ENCODE assay signal across 1 cellular context in the genomic region with DNA sequence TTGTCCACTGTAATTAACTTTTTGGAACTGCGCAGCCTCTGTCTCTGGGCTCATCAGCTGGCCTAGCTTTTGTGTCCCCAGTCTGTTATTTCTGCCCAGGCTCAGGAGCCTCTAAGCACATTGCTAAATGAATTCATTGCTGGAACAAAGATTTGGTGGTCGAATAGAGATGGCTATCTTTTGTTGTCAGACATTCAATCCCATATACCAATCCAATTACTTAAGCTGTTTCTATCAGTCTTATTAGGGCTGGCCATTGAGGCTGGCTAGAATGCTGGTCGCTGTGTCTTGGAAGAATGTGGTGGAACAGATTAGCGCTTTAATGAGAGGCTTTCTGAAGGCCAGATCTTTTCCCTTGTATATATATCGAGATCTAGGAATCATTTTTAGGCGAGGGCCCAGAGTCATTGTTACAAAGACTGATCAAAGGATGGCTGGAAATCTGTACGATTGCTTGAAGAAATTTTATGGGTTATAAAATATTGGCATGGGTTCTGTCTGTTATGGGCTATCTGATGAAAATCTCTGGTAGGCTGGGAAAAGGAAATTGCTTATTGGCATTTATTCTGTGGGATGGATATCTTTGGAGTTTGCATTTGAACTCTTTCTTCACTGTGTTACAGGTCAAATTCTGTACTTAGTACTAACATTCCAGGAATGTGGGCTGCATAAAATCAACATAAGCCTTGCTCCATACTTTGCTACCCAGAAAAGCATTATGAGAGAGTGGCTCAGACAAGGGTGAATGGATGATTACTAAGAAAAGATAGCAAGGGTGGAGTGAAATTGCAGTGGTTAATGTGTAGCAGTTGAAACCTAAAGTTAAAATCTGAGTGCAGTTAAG.
A peak's percentile ranks its signal among the peaks of the same experiment; 100 is the strongest.
TF ChIP-seq lines count a peak whose summit lies in the region.

No MANE protein-coding gene starts in this region.

TF ChIP-seq in HepG2, 621 proteins besides CTCF, POLR2A, EP300 and RAD21 (continued from another document and continues in another):
- TF ChIP-seq, protein P1, sequence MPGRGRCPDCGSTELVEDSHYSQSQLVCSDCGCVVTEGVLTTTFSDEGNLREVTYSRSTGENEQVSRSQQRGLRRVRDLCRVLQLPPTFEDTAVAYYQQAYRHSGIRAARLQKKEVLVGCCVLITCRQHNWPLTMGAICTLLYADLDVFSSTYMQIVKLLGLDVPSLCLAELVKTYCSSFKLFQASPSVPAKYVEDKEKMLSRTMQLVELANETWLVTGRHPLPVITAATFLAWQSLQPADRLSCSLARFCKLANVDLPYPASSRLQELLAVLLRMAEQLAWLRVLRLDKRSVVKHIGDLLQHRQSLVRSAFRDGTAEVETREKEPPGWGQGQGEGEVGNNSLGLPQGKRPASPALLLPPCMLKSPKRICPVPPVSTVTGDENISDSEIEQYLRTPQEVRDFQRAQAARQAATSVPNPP (CRISPR knock-in tag; IDR thresholded peaks at IDR 0.05) = no peak
- TF ChIP-seq ERF (CRISPR knock-in tag; IDR thresholded peaks at IDR 0.05) = peak; percentile 90
- no peak for TF ChIP-seq JUN (CRISPR knock-in tag; IDR thresholded peaks at IDR 0.05)
- TF ChIP-seq ARNT (IDR thresholded peaks at IDR 0.05) = no peak
- 0 out of 2 replicates have a peak, but pooled peaks have one; percentile 51 for TF ChIP-seq MIER2 (CRISPR knock-in tag; IDR thresholded peaks at IDR 0.05)
- TF ChIP-seq, protein P2, sequence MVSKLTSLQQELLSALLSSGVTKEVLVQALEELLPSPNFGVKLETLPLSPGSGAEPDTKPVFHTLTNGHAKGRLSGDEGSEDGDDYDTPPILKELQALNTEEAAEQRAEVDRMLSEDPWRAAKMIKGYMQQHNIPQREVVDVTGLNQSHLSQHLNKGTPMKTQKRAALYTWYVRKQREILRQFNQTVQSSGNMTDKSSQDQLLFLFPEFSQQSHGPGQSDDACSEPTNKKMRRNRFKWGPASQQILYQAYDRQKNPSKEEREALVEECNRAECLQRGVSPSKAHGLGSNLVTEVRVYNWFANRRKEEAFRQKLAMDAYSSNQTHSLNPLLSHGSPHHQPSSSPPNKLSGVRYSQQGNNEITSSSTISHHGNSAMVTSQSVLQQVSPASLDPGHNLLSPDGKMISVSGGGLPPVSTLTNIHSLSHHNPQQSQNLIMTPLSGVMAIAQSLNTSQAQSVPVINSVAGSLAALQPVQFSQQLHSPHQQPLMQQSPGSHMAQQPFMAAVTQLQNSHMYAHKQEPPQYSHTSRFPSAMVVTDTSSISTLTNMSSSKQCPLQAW (CRISPR knock-in tag; IDR thresholded peaks at IDR 0.05) = peak; percentile 77; the same call in 1 of the 2 replicates
- TF ChIP-seq TBX2 (CRISPR knock-in tag; IDR thresholded peaks at IDR 0.05; ENCODE audit: borderline replicate concordance) = peak; percentile 68
- no peak for TF ChIP-seq TP53 (CRISPR knock-in tag; conservative IDR thresholded peaks at IDR 0.05)
- no peak for TF ChIP-seq RBM39 (IDR thresholded peaks at IDR 0.05; ENCODE audit: low read depth, low read length, poor library complexity, severe bottlenecking)
- TF ChIP-seq, protein P3, sequence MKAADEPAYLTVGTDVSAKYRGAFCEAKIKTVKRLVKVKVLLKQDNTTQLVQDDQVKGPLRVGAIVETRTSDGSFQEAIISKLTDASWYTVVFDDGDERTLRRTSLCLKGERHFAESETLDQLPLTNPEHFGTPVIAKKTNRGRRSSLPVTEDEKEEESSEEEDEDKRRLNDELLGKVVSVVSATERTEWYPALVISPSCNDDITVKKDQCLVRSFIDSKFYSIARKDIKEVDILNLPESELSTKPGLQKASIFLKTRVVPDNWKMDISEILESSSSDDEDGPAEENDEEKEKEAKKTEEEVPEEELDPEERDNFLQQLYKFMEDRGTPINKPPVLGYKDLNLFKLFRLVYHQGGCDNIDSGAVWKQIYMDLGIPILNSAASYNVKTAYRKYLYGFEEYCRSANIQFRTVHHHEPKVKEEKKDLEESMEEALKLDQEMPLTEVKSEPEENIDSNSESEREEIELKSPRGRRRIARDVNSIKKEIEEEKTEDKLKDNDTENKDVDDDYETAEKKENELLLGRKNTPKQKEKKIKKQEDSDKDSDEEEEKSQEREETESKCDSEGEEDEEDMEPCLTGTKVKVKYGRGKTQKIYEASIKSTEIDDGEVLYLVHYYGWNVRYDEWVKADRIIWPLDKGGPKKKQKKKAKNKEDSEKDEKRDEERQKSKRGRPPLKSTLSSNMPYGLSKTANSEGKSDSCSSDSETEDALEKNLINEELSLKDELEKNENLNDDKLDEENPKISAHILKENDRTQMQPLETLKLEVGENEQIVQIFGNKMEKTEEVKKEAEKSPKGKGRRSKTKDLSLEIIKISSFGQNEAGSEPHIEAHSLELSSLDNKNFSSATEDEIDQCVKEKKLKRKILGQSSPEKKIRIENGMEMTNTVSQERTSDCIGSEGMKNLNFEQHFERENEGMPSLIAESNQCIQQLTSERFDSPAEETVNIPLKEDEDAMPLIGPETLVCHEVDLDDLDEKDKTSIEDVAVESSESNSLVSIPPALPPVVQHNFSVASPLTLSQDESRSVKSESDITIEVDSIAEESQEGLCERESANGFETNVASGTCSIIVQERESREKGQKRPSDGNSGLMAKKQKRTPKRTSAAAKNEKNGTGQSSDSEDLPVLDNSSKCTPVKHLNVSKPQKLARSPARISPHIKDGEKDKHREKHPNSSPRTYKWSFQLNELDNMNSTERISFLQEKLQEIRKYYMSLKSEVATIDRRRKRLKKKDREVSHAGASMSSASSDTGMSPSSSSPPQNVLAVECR (CRISPR knock-in tag; IDR thresholded peaks at IDR 0.05; ENCODE audit: borderline replicate concordance) = peak; percentile 9; the same call in 1 of the 2 replicates
- TF ChIP-seq HNRNPH1 (optimal IDR thresholded peaks at IDR 0.05; ENCODE audit: low read depth, low read length) = no peak
- TF ChIP-seq ZMYM2 (CRISPR knock-in tag; IDR thresholded peaks at IDR 0.05) = peak; percentile 77; the same call in 1 of the 2 replicates
- TF ChIP-seq, protein P4, sequence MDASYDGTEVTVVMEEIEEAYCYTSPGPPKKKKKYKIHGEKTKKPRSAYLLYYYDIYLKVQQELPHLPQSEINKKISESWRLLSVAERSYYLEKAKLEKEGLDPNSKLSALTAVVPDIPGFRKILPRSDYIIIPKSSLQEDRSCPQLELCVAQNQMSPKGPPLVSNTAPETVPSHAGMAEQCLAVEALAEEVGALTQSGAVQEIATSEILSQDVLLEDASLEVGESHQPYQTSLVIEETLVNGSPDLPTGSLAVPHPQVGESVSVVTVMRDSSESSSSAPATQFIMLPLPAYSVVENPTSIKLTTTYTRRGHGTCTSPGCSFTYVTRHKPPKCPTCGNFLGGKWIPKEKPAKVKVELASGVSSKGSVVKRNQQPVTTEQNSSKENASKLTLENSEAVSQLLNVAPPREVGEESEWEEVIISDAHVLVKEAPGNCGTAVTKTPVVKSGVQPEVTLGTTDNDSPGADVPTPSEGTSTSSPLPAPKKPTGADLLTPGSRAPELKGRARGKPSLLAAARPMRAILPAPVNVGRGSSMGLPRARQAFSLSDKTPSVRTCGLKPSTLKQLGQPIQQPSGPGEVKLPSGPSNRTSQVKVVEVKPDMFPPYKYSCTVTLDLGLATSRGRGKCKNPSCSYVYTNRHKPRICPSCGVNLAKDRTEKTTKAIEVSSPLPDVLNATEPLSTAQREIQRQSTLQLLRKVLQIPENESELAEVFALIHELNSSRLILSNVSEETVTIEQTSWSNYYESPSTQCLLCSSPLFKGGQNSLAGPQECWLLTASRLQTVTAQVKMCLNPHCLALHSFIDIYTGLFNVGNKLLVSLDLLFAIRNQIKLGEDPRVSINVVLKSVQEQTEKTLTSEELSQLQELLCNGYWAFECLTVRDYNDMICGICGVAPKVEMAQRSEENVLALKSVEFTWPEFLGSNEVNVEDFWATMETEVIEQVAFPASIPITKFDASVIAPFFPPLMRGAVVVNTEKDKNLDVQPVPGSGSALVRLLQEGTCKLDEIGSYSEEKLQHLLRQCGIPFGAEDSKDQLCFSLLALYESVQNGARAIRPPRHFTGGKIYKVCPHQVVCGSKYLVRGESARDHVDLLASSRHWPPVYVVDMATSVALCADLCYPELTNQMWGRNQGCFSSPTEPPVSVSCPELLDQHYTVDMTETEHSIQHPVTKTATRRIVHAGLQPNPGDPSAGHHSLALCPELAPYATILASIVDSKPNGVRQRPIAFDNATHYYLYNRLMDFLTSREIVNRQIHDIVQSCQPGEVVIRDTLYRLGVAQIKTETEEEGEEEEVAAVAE (CRISPR knock-in tag; IDR thresholded peaks at IDR 0.05; ENCODE audit: borderline replicate concordance) = peak; percentile 52
- peak; percentile 76 to 95 for TF ChIP-seq MAFK (conservative IDR thresholded peaks at IDR 0.05 in 1 of 2, IDR thresholded peaks at IDR 0.05 in 1 of 2; ENCODE audit: low read length in 2 of 2)
- TF ChIP-seq NCOA2 (CRISPR knock-in tag; IDR thresholded peaks at IDR 0.05) = peak; percentile 98
- TF ChIP-seq, protein P5, sequence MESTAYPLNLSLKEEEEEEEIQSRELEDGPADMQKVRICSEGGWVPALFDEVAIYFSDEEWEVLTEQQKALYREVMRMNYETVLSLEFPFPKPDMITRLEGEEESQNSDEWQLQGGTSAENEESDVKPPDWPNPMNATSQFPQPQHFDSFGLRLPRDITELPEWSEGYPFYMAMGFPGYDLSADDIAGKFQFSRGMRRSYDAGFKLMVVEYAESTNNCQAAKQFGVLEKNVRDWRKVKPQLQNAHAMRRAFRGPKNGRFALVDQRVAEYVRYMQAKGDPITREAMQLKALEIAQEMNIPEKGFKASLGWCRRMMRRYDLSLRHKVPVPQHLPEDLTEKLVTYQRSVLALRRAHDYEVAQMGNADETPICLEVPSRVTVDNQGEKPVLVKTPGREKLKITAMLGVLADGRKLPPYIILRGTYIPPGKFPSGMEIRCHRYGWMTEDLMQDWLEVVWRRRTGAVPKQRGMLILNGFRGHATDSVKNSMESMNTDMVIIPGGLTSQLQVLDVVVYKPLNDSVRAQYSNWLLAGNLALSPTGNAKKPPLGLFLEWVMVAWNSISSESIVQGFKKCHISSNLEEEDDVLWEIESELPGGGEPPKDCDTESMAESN (CRISPR knock-in tag; conservative IDR thresholded peaks at IDR 0.05) = peak; percentile 82
- TF ChIP-seq, protein P6, sequence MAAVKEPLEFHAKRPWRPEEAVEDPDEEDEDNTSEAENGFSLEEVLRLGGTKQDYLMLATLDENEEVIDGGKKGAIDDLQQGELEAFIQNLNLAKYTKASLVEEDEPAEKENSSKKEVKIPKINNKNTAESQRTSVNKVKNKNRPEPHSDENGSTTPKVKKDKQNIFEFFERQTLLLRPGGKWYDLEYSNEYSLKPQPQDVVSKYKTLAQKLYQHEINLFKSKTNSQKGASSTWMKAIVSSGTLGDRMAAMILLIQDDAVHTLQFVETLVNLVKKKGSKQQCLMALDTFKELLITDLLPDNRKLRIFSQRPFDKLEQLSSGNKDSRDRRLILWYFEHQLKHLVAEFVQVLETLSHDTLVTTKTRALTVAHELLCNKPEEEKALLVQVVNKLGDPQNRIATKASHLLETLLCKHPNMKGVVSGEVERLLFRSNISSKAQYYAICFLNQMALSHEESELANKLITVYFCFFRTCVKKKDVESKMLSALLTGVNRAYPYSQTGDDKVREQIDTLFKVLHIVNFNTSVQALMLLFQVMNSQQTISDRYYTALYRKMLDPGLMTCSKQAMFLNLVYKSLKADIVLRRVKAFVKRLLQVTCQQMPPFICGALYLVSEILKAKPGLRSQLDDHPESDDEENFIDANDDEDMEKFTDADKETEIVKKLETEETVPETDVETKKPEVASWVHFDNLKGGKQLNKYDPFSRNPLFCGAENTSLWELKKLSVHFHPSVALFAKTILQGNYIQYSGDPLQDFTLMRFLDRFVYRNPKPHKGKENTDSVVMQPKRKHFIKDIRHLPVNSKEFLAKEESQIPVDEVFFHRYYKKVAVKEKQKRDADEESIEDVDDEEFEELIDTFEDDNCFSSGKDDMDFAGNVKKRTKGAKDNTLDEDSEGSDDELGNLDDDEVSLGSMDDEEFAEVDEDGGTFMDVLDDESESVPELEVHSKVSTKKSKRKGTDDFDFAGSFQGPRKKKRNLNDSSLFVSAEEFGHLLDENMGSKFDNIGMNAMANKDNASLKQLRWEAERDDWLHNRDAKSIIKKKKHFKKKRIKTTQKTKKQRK (IDR thresholded peaks at IDR 0.05; ENCODE audit: low read length) = no peak
- TF ChIP-seq, protein P7, sequence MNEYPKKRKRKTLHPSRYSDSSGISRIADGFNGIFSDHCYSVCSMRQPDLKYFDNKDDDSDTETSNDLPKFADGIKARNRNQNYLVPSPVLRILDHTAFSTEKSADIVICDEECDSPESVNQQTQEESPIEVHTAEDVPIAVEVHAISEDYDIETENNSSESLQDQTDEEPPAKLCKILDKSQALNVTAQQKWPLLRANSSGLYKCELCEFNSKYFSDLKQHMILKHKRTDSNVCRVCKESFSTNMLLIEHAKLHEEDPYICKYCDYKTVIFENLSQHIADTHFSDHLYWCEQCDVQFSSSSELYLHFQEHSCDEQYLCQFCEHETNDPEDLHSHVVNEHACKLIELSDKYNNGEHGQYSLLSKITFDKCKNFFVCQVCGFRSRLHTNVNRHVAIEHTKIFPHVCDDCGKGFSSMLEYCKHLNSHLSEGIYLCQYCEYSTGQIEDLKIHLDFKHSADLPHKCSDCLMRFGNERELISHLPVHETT (CRISPR knock-in tag; conservative IDR thresholded peaks at IDR 0.05) = 0 out of 2 replicates have a peak, but pooled peaks have one; percentile 28
- TF ChIP-seq, protein P8, sequence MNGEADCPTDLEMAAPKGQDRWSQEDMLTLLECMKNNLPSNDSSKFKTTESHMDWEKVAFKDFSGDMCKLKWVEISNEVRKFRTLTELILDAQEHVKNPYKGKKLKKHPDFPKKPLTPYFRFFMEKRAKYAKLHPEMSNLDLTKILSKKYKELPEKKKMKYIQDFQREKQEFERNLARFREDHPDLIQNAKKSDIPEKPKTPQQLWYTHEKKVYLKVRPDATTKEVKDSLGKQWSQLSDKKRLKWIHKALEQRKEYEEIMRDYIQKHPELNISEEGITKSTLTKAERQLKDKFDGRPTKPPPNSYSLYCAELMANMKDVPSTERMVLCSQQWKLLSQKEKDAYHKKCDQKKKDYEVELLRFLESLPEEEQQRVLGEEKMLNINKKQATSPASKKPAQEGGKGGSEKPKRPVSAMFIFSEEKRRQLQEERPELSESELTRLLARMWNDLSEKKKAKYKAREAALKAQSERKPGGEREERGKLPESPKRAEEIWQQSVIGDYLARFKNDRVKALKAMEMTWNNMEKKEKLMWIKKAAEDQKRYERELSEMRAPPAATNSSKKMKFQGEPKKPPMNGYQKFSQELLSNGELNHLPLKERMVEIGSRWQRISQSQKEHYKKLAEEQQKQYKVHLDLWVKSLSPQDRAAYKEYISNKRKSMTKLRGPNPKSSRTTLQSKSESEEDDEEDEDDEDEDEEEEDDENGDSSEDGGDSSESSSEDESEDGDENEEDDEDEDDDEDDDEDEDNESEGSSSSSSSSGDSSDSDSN (CRISPR knock-in tag; IDR thresholded peaks at IDR 0.05) = no peak
- no peak for TF ChIP-seq SP1 (IDR thresholded peaks at IDR 0.05)
- TF ChIP-seq SP1 (CRISPR knock-in tag; IDR thresholded peaks at IDR 0.05) = 0 out of 2 replicates have a peak, but pooled peaks have one; percentile 32
- TF ChIP-seq, protein P9, sequence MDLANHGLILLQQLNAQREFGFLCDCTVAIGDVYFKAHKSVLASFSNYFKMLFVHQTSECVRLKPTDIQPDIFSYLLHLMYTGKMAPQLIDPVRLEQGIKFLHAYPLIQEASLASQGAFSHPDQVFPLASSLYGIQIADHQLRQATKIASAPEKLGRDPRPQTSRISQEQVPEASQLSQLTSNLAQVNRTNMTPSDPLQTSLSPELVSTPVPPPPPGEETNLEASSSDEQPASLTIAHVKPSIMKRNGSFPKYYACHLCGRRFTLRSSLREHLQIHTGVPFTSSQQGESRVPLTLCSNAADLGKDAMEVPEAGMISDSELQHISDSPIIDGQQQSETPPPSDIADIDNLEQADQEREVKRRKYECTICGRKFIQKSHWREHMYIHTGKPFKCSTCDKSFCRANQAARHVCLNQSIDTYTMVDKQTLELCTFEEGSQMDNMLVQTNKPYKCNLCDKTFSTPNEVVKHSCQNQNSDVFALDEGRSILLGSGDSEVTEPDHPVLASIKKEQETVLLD (CRISPR knock-in tag; IDR thresholded peaks at IDR 0.05; ENCODE audit: low read depth) = no peak
- TF ChIP-seq MXI1 (IDR thresholded peaks at IDR 0.05; ENCODE audit: borderline replicate concordance, low read depth, low read length) = peak; percentile 45; the same call in 1 of the 3 replicates
- TF ChIP-seq DMAP1 (CRISPR knock-in tag; IDR thresholded peaks at IDR 0.05) = peak; percentile 52; the same call in 1 of the 2 replicates
- TF ChIP-seq PLRG1 (conservative IDR thresholded peaks at IDR 0.05) = no peak
- peak; percentile 89 for TF ChIP-seq POGZ (CRISPR knock-in tag; IDR thresholded peaks at IDR 0.05)
- peak; percentile 73; the same call in 1 of the 2 replicates for TF ChIP-seq TARDBP (CRISPR knock-in tag; IDR thresholded peaks at IDR 0.05)
